ENCODE assay signal across 1 cellular context in the genomic region with DNA sequence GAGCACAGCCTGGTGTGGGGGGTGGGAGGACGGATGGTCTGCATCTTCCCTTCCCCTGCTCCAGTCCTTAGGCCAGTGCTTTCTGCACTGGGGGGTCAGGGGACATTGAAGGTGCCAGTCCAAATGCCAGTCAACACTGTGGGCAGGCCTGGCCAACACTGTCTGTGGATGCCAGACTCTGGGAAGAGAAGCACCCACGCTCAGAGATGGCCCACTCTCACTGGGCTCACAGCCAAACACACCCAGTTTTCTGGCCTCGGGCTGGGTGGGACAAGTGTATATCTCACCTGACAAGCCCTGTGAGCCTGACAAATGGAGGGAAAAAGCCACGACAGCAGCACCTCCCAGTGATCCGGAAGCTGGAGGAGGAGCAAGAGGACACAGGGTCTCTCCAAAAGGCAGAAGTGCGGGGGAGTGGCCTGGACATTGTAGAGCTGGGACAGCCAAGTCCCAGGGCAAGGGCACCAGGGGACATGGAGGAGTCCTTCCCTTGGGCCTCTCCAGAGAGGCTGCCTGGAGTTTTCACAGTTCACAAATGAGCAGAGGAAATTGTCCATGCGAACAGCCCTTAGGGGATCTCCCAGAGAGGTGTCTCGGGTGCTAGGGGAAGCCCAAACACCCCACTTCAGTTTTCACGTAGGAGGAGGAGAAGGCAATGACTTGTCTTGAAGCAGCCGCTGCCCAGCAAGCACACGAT.
TF ChIP-seq lines count a peak whose summit lies in the region.

No MANE protein-coding gene starts in this region.

TF ChIP-seq in GM12878, 131 proteins besides CTCF, POLR2A, EP300 and RAD21 (continued from another document and continues in another):
- TF ChIP-seq, protein P1, sequence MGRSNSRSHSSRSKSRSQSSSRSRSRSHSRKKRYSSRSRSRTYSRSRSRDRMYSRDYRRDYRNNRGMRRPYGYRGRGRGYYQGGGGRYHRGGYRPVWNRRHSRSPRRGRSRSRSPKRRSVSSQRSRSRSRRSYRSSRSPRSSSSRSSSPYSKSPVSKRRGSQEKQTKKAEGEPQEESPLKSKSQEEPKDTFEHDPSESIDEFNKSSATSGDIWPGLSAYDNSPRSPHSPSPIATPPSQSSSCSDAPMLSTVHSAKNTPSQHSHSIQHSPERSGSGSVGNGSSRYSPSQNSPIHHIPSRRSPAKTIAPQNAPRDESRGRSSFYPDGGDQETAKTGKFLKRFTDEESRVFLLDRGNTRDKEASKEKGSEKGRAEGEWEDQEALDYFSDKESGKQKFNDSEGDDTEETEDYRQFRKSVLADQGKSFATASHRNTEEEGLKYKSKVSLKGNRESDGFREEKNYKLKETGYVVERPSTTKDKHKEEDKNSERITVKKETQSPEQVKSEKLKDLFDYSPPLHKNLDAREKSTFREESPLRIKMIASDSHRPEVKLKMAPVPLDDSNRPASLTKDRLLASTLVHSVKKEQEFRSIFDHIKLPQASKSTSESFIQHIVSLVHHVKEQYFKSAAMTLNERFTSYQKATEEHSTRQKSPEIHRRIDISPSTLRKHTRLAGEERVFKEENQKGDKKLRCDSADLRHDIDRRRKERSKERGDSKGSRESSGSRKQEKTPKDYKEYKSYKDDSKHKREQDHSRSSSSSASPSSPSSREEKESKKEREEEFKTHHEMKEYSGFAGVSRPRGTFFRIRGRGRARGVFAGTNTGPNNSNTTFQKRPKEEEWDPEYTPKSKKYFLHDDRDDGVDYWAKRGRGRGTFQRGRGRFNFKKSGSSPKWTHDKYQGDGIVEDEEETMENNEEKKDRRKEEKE (IDR thresholded peaks at IDR 0.05) = no peak
- TF ChIP-seq TCF12 (IDR thresholded peaks at IDR 0.05; ENCODE audit: low read depth, low read length) = 0 out of 2 replicates have a peak, but pooled peaks have one; percentile 41
- peak; percentile 61; the same call in 1 of the 2 replicates for TF ChIP-seq TAF1 (IDR thresholded peaks at IDR 0.05; ENCODE audit: borderline replicate concordance, low read depth, low read length)
- TF ChIP-seq DPF2 (IDR thresholded peaks at IDR 0.05) = no peak; the same call in none of the 2 replicates
- TF ChIP-seq, protein P2, sequence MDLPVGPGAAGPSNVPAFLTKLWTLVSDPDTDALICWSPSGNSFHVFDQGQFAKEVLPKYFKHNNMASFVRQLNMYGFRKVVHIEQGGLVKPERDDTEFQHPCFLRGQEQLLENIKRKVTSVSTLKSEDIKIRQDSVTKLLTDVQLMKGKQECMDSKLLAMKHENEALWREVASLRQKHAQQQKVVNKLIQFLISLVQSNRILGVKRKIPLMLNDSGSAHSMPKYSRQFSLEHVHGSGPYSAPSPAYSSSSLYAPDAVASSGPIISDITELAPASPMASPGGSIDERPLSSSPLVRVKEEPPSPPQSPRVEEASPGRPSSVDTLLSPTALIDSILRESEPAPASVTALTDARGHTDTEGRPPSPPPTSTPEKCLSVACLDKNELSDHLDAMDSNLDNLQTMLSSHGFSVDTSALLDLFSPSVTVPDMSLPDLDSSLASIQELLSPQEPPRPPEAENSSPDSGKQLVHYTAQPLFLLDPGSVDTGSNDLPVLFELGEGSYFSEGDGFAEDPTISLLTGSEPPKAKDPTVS (IDR thresholded peaks at IDR 0.05; ENCODE audit: low read depth, low read length) = no peak
- peak; percentile 93 to 94 for TF ChIP-seq IKZF2 (IDR thresholded peaks at IDR 0.05)
- TF ChIP-seq, protein P3, sequence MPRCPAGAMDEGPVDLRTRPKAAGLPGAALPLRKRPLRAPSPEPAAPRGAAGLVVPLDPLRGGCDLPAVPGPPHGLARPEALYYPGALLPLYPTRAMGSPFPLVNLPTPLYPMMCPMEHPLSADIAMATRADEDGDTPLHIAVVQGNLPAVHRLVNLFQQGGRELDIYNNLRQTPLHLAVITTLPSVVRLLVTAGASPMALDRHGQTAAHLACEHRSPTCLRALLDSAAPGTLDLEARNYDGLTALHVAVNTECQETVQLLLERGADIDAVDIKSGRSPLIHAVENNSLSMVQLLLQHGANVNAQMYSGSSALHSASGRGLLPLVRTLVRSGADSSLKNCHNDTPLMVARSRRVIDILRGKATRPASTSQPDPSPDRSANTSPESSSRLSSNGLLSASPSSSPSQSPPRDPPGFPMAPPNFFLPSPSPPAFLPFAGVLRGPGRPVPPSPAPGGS (IDR thresholded peaks at IDR 0.05; ENCODE audit: borderline replicate concordance, insufficient read depth, low read depth, low read length, poor library complexity, severe bottlenecking) = no peak
- TF ChIP-seq ESRRA (IDR thresholded peaks at IDR 0.05; ENCODE audit: low read length) = no peak
- no peak for TF ChIP-seq TBL1XR1 (IDR thresholded peaks at IDR 0.05; ENCODE audit: low read depth, low read length)
- TF ChIP-seq CBFB (IDR thresholded peaks at IDR 0.05; ENCODE audit: low read depth) = no peak
- TF ChIP-seq HDAC2 (IDR thresholded peaks at IDR 0.05) = no peak
- TF ChIP-seq, protein P4, sequence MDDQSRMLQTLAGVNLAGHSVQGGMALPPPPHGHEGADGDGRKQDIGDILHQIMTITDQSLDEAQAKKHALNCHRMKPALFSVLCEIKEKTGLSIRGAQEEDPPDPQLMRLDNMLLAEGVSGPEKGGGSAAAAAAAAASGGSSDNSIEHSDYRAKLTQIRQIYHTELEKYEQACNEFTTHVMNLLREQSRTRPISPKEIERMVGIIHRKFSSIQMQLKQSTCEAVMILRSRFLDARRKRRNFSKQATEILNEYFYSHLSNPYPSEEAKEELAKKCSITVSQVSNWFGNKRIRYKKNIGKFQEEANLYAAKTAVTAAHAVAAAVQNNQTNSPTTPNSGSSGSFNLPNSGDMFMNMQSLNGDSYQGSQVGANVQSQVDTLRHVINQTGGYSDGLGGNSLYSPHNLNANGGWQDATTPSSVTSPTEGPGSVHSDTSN (IDR thresholded peaks at IDR 0.05; ENCODE audit: insufficient replicate concordance, low read depth, low read length) = no peak
- no peak for TF ChIP-seq KAT2A (conservative IDR thresholded peaks at IDR 0.05; ENCODE audit: control insufficient read depth, low read depth, low read length)
- peak; percentile 40; the same call in 1 of the 2 replicates for TF ChIP-seq ATF7 (IDR thresholded peaks at IDR 0.05; ENCODE audit: low read depth)
- TF ChIP-seq PAX8 (IDR thresholded peaks at IDR 0.05) = no peak
- TF ChIP-seq RCOR1 (conservative IDR thresholded peaks at IDR 0.05; ENCODE audit: low read depth, low read length) = no peak
- TF ChIP-seq, protein P5, sequence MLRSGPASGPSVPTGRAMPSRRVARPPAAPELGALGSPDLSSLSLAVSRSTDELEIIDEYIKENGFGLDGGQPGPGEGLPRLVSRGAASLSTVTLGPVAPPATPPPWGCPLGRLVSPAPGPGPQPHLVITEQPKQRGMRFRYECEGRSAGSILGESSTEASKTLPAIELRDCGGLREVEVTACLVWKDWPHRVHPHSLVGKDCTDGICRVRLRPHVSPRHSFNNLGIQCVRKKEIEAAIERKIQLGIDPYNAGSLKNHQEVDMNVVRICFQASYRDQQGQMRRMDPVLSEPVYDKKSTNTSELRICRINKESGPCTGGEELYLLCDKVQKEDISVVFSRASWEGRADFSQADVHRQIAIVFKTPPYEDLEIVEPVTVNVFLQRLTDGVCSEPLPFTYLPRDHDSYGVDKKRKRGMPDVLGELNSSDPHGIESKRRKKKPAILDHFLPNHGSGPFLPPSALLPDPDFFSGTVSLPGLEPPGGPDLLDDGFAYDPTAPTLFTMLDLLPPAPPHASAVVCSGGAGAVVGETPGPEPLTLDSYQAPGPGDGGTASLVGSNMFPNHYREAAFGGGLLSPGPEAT (IDR thresholded peaks at IDR 0.05; ENCODE audit: low read depth) = peak; percentile 95
- TF ChIP-seq, protein P6, sequence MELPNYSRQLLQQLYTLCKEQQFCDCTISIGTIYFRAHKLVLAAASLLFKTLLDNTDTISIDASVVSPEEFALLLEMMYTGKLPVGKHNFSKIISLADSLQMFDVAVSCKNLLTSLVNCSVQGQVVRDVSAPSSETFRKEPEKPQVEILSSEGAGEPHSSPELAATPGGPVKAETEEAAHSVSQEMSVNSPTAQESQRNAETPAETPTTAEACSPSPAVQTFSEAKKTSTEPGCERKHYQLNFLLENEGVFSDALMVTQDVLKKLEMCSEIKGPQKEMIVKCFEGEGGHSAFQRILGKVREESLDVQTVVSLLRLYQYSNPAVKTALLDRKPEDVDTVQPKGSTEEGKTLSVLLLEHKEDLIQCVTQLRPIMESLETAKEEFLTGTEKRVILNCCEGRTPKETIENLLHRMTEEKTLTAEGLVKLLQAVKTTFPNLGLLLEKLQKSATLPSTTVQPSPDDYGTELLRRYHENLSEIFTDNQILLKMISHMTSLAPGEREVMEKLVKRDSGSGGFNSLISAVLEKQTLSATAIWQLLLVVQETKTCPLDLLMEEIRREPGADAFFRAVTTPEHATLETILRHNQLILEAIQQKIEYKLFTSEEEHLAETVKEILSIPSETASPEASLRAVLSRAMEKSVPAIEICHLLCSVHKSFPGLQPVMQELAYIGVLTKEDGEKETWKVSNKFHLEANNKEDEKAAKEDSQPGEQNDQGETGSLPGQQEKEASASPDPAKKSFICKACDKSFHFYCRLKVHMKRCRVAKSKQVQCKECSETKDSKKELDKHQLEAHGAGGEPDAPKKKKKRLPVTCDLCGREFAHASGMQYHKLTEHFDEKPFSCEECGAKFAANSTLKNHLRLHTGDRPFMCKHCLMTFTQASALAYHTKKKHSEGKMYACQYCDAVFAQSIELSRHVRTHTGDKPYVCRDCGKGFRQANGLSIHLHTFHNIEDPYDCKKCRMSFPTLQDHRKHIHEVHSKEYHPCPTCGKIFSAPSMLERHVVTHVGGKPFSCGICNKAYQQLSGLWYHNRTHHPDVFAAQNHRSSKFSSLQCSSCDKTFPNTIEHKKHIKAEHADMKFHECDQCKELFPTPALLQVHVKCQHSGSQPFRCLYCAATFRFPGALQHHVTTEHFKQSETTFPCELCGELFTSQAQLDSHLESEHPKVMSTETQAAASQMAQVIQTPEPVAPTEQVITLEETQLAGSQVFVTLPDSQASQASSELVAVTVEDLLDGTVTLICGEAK (IDR thresholded peaks at IDR 0.05; ENCODE audit: borderline replicate concordance) = no peak
- TF ChIP-seq, protein P7, sequence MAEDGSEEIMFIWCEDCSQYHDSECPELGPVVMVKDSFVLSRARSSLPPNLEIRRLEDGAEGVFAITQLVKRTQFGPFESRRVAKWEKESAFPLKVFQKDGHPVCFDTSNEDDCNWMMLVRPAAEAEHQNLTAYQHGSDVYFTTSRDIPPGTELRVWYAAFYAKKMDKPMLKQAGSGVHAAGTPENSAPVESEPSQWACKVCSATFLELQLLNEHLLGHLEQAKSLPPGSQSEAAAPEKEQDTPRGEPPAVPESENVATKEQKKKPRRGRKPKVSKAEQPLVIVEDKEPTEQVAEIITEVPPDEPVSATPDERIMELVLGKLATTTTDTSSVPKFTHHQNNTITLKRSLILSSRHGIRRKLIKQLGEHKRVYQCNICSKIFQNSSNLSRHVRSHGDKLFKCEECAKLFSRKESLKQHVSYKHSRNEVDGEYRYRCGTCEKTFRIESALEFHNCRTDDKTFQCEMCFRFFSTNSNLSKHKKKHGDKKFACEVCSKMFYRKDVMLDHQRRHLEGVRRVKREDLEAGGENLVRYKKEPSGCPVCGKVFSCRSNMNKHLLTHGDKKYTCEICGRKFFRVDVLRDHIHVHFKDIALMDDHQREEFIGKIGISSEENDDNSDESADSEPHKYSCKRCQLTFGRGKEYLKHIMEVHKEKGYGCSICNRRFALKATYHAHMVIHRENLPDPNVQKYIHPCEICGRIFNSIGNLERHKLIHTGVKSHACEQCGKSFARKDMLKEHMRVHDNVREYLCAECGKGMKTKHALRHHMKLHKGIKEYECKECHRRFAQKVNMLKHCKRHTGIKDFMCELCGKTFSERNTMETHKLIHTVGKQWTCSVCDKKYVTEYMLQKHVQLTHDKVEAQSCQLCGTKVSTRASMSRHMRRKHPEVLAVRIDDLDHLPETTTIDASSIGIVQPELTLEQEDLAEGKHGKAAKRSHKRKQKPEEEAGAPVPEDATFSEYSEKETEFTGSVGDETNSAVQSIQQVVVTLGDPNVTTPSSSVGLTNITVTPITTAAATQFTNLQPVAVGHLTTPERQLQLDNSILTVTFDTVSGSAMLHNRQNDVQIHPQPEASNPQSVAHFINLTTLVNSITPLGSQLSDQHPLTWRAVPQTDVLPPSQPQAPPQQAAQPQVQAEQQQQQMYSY (CRISPR knock-in tag; IDR thresholded peaks at IDR 0.05) = no peak
- TF ChIP-seq NFYA (IDR thresholded peaks at IDR 0.05; ENCODE audit: borderline replicate concordance, low read depth, low read length) = no peak
- TF ChIP-seq, protein P8, sequence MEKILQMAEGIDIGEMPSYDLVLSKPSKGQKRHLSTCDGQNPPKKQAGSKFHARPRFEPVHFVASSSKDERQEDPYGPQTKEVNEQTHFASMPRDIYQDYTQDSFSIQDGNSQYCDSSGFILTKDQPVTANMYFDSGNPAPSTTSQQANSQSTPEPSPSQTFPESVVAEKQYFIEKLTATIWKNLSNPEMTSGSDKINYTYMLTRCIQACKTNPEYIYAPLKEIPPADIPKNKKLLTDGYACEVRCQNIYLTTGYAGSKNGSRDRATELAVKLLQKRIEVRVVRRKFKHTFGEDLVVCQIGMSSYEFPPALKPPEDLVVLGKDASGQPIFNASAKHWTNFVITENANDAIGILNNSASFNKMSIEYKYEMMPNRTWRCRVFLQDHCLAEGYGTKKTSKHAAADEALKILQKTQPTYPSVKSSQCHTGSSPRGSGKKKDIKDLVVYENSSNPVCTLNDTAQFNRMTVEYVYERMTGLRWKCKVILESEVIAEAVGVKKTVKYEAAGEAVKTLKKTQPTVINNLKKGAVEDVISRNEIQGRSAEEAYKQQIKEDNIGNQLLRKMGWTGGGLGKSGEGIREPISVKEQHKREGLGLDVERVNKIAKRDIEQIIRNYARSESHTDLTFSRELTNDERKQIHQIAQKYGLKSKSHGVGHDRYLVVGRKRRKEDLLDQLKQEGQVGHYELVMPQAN (conservative IDR thresholded peaks at IDR 0.05) = no peak
- no peak for TF ChIP-seq TCF7 (IDR thresholded peaks at IDR 0.05; ENCODE audit: borderline replicate concordance)
- TF ChIP-seq, protein P9, sequence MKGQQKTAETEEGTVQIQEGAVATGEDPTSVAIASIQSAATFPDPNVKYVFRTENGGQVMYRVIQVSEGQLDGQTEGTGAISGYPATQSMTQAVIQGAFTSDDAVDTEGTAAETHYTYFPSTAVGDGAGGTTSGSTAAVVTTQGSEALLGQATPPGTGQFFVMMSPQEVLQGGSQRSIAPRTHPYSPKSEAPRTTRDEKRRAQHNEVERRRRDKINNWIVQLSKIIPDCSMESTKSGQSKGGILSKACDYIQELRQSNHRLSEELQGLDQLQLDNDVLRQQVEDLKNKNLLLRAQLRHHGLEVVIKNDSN (IDR thresholded peaks at IDR 0.05; ENCODE audit: borderline replicate concordance, extremely low read length, insufficient read depth, low read depth, low read length) = no peak
- TF ChIP-seq MEF2B (IDR thresholded peaks at IDR 0.05; ENCODE audit: partially characterized antibody, poor library complexity, severe bottlenecking) = peak; percentile 92
- no peak for TF ChIP-seq SMAD5 (IDR thresholded peaks at IDR 0.05; ENCODE audit: low read depth)
- no peak for TF ChIP-seq BMI1 (IDR thresholded peaks at IDR 0.05; ENCODE audit: borderline replicate concordance)
- peak; percentile 69 for TF ChIP-seq BCL11A (IDR thresholded peaks at IDR 0.05; ENCODE audit: low read depth, low read length)
- TF ChIP-seq MYB (IDR thresholded peaks at IDR 0.05; ENCODE audit: borderline replicate concordance, low read depth, low read length) = no peak
- TF ChIP-seq BACH1 (IDR thresholded peaks at IDR 0.05; ENCODE audit: borderline replicate concordance) = peak; percentile 15; the same call in 1 of the 2 replicates
- TF ChIP-seq, protein P10, sequence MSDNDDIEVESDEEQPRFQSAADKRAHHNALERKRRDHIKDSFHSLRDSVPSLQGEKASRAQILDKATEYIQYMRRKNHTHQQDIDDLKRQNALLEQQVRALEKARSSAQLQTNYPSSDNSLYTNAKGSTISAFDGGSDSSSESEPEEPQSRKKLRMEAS (IDR thresholded peaks at IDR 0.05; ENCODE audit: low read depth, low read length) = peak; percentile 62
- TF ChIP-seq YY1 (IDR thresholded peaks at IDR 0.05; ENCODE audit: low read depth, low read length) = peak; percentile 32; the same call in 1 of the 2 replicates
